ENCODE assay signal across 1 cellular context in the genomic region with DNA sequence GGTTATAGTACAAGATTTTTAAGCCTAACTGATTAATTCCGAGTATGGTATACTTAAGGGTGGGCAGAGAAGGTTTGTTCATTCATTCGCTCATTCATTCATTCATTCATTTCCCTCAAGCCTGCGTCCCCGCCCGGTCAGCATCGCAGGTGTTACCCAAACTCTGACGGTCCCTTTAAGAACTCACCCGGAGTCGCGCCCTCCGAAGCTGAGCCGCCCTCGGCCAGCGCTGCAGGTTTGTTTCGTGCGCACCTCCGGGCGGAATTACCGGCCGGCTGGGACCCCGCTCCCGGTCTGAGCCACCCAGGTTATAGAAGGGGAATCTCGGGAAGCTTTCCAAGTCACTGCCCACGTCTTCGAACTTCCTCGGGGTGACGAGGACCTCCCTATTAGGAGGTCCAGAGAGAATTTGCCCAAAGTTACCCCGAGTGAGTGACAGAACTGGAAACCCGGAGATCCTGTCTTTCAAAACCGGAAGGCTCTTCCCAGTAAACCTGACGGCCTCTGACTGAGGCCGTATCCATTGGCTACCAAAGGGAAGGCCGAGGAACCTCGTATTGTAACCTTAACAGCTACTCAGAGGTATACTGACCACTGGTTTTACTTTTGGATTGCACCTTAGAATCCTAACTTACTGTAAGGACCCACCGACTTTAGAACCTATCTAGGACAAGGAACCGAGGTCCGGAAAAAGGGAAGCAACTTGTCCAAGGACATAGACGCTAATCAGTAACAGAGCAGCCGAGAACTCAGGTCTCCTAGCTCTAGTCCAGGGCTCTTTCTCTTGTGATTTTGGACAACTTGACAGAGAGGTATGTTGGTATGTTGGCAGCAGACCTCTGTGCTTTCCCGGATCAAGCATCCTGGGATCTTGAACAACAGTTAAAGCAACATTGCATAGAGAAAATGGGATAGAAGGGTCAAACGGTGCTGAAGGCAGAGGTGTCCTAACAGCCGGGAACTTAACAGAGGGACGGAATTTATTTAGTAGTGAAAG.
TF ChIP-seq lines count a peak whose summit lies in the region.

No MANE protein-coding gene starts in this region.

TF ChIP-seq in HepG2, 621 proteins besides CTCF, POLR2A, EP300 and RAD21 (continued from another document and continues in another):
- no peak for TF ChIP-seq ZNF136 (CRISPR knock-in tag; IDR thresholded peaks at IDR 0.05; ENCODE audit: low read depth)
- TF ChIP-seq, protein P1, sequence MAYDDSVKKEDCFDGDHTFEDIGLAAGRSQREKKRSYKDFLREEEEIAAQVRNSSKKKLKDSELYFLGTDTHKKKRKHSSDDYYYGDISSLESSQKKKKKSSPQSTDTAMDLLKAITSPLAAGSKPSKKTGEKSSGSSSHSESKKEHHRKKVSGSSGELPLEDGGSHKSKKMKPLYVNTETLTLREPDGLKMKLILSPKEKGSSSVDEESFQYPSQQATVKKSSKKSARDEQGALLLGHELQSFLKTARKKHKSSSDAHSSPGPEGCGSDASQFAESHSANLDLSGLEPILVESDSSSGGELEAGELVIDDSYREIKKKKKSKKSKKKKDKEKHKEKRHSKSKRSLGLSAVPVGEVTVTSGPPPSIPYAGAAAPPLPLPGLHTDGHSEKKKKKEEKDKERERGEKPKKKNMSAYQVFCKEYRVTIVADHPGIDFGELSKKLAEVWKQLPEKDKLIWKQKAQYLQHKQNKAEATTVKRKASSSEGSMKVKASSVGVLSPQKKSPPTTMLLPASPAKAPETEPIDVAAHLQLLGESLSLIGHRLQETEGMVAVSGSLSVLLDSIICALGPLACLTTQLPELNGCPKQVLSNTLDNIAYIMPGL (CRISPR knock-in tag; IDR thresholded peaks at IDR 0.05; ENCODE audit: borderline replicate concordance in 1 of 2, low read depth in 1 of 2): no peak
- TF ChIP-seq ZBTB7B (CRISPR knock-in tag; IDR thresholded peaks at IDR 0.05): peak; percentile 22; the same call in 1 of the 2 replicates
- TF ChIP-seq ZNF782 (CRISPR knock-in tag; IDR thresholded peaks at IDR 0.05; ENCODE audit: borderline replicate concordance): no peak
- no peak for TF ChIP-seq SMC3 (IDR thresholded peaks at IDR 0.05; ENCODE audit: low read length)
- TF ChIP-seq NFRKB (IDR thresholded peaks at IDR 0.05): no peak
- TF ChIP-seq ZNF263 (CRISPR knock-in tag; IDR thresholded peaks at IDR 0.05): no peak
- TF ChIP-seq ZNF253 (CRISPR knock-in tag; IDR thresholded peaks at IDR 0.05; ENCODE audit: borderline replicate concordance): no peak
- TF ChIP-seq GATAD2A (CRISPR knock-in tag; IDR thresholded peaks at IDR 0.05): peak; percentile 10; the same call in 1 of the 2 replicates
- peak; percentile 81 for TF ChIP-seq HNRNPLL (IDR thresholded peaks at IDR 0.05; ENCODE audit: low read depth, low read length, poor library complexity, severe bottlenecking)
- no peak for TF ChIP-seq CHCHD3 (CRISPR knock-in tag; IDR thresholded peaks at IDR 0.05)
- TF ChIP-seq NR3C1 (CRISPR knock-in tag; IDR thresholded peaks at IDR 0.05): no peak
- TF ChIP-seq FOXJ3 (CRISPR knock-in tag; IDR thresholded peaks at IDR 0.05; ENCODE audit: borderline replicate concordance): no peak
- TF ChIP-seq, protein P2, sequence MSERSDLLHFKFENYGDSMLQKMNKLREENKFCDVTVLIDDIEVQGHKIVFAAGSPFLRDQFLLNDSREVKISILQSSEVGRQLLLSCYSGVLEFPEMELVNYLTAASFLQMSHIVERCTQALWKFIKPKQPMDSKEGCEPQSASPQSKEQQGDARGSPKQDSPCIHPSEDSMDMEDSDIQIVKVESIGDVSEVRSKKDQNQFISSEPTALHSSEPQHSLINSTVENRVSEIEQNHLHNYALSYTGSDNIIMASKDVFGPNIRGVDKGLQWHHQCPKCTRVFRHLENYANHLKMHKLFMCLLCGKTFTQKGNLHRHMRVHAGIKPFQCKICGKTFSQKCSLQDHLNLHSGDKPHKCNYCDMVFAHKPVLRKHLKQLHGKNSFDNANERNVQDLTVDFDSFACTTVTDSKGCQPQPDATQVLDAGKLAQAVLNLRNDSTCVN (CRISPR knock-in tag; IDR thresholded peaks at IDR 0.05; ENCODE audit: borderline replicate concordance): 0 out of 2 replicates have a peak, but pooled peaks have one; percentile 23
- TF ChIP-seq ZNF451 (CRISPR knock-in tag; IDR thresholded peaks at IDR 0.05): no peak
- TF ChIP-seq ZNF274 (CRISPR knock-in tag; IDR thresholded peaks at IDR 0.05): no peak
- TF ChIP-seq YEATS4 (CRISPR knock-in tag; IDR thresholded peaks at IDR 0.05; ENCODE audit: borderline replicate concordance): peak; percentile 23
- no peak for TF ChIP-seq MATR3 (CRISPR knock-in tag; IDR thresholded peaks at IDR 0.05)
- TF ChIP-seq NKX3-1 (CRISPR knock-in tag; IDR thresholded peaks at IDR 0.05): no peak
- no peak for TF ChIP-seq NONO (IDR thresholded peaks at IDR 0.05)
- TF ChIP-seq NONO (CRISPR knock-in tag; conservative IDR thresholded peaks at IDR 0.05): peak; percentile 54; the same call in 1 of the 2 replicates
- TF ChIP-seq ZBTB8A (CRISPR knock-in tag; IDR thresholded peaks at IDR 0.05; ENCODE audit: borderline replicate concordance, low read depth): no peak
- TF ChIP-seq CHD4 (IDR thresholded peaks at IDR 0.05; ENCODE audit: borderline replicate concordance, low read length): no peak
- TF ChIP-seq ZBTB3 (CRISPR knock-in tag; IDR thresholded peaks at IDR 0.05; ENCODE audit: borderline replicate concordance, low read depth): no peak
- TF ChIP-seq, protein P3, sequence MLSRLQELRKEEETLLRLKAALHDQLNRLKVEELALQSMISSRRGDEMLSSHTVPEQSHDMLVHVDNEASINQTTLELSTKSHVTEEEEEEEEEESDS (CRISPR knock-in tag; IDR thresholded peaks at IDR 0.05; ENCODE audit: borderline replicate concordance): no peak
- TF ChIP-seq PPARG (CRISPR knock-in tag; conservative IDR thresholded peaks at IDR 0.05): no peak
- no peak for TF ChIP-seq ZKSCAN5 (CRISPR knock-in tag; IDR thresholded peaks at IDR 0.05)
- TF ChIP-seq SP4 (CRISPR knock-in tag; IDR thresholded peaks at IDR 0.05): peak; percentile 36; the same call in 1 of the 2 replicates
- TF ChIP-seq, protein P4, sequence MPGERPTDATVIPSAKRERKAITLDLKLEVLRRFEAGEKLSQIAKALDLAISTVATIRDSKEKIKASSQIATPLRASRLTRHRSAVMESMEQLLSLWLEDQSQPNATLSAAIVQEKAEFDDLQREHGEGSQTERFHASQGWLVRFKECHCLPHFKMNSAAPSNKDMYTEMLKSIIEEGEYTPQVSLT (CRISPR knock-in tag; IDR thresholded peaks at IDR 0.05; ENCODE audit: borderline replicate concordance, low read depth): no peak
- TF ChIP-seq EED (CRISPR knock-in tag; IDR thresholded peaks at IDR 0.05): no peak
- TF ChIP-seq, protein P5, sequence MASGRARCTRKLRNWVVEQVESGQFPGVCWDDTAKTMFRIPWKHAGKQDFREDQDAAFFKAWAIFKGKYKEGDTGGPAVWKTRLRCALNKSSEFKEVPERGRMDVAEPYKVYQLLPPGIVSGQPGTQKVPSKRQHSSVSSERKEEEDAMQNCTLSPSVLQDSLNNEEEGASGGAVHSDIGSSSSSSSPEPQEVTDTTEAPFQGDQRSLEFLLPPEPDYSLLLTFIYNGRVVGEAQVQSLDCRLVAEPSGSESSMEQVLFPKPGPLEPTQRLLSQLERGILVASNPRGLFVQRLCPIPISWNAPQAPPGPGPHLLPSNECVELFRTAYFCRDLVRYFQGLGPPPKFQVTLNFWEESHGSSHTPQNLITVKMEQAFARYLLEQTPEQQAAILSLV (CRISPR knock-in tag; IDR thresholded peaks at IDR 0.05; ENCODE audit: borderline replicate concordance): no peak
- TF ChIP-seq HDAC1 (CRISPR knock-in tag; IDR thresholded peaks at IDR 0.05): peak; percentile 20; the same call in 1 of the 2 replicates
- no peak for TF ChIP-seq PAX8 (CRISPR knock-in tag; IDR thresholded peaks at IDR 0.05; ENCODE audit: borderline replicate concordance)
- no peak for TF ChIP-seq ZNF781 (CRISPR knock-in tag; IDR thresholded peaks at IDR 0.05; ENCODE audit: borderline replicate concordance, not compliant biosample characterization)
- TF ChIP-seq, protein P6, sequence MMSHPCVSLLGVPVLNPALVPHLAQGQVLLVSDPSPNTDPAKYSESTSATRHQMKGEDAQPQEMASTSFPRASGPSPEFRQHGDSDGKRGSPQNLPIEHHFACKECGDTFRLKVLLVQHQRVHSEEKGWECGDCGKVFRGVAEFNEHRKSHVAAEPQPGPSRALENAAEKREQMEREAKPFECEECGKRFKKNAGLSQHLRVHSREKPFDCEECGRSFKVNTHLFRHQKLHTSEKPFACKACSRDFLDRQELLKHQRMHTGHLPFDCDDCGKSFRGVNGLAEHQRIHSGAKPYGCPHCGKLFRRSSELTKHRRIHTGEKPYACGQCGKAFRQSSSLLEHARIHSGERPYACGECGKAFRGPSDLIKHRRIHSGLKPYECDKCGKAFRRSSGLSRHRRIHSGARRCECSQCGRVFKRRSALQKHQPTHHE (CRISPR knock-in tag; IDR thresholded peaks at IDR 0.05; ENCODE audit: borderline replicate concordance): no peak
- TF ChIP-seq NR2F1 (CRISPR knock-in tag; IDR thresholded peaks at IDR 0.05): no peak
- peak; percentile 5; the same call in 1 of the 2 replicates for TF ChIP-seq NR2C2 (CRISPR knock-in tag; IDR thresholded peaks at IDR 0.05; ENCODE audit: borderline replicate concordance)
- TF ChIP-seq, protein P7, sequence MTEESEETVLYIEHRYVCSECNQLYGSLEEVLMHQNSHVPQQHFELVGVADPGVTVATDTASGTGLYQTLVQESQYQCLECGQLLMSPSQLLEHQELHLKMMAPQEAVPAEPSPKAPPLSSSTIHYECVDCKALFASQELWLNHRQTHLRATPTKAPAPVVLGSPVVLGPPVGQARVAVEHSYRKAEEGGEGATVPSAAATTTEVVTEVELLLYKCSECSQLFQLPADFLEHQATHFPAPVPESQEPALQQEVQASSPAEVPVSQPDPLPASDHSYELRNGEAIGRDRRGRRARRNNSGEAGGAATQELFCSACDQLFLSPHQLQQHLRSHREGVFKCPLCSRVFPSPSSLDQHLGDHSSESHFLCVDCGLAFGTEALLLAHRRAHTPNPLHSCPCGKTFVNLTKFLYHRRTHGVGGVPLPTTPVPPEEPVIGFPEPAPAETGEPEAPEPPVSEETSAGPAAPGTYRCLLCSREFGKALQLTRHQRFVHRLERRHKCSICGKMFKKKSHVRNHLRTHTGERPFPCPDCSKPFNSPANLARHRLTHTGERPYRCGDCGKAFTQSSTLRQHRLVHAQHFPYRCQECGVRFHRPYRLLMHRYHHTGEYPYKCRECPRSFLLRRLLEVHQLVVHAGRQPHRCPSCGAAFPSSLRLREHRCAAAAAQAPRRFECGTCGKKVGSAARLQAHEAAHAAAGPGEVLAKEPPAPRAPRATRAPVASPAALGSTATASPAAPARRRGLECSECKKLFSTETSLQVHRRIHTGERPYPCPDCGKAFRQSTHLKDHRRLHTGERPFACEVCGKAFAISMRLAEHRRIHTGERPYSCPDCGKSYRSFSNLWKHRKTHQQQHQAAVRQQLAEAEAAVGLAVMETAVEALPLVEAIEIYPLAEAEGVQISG (CRISPR knock-in tag; IDR thresholded peaks at IDR 0.05): peak; percentile 15; the same call in 1 of the 2 replicates
- no peak for TF ChIP-seq ZNF282 (IDR thresholded peaks at IDR 0.05; ENCODE audit: partially characterized antibody)
- no peak for TF ChIP-seq ZNF567 (CRISPR knock-in tag; IDR thresholded peaks at IDR 0.05; ENCODE audit: borderline replicate concordance)
- no peak for TF ChIP-seq ZNF547 (CRISPR knock-in tag; IDR thresholded peaks at IDR 0.05)
- no peak for TF ChIP-seq ZNF556 (CRISPR knock-in tag; IDR thresholded peaks at IDR 0.05; ENCODE audit: borderline replicate concordance)
- no peak for TF ChIP-seq HIVEP1 (CRISPR knock-in tag; IDR thresholded peaks at IDR 0.05)
- 0 out of 2 replicates have a peak, but pooled peaks have one; percentile 48 for TF ChIP-seq KLF12 (CRISPR knock-in tag; IDR thresholded peaks at IDR 0.05; ENCODE audit: borderline replicate concordance)
- no peak for TF ChIP-seq ZNF10 (CRISPR knock-in tag; IDR thresholded peaks at IDR 0.05; ENCODE audit: borderline replicate concordance, low read depth)
- TF ChIP-seq, protein P8, sequence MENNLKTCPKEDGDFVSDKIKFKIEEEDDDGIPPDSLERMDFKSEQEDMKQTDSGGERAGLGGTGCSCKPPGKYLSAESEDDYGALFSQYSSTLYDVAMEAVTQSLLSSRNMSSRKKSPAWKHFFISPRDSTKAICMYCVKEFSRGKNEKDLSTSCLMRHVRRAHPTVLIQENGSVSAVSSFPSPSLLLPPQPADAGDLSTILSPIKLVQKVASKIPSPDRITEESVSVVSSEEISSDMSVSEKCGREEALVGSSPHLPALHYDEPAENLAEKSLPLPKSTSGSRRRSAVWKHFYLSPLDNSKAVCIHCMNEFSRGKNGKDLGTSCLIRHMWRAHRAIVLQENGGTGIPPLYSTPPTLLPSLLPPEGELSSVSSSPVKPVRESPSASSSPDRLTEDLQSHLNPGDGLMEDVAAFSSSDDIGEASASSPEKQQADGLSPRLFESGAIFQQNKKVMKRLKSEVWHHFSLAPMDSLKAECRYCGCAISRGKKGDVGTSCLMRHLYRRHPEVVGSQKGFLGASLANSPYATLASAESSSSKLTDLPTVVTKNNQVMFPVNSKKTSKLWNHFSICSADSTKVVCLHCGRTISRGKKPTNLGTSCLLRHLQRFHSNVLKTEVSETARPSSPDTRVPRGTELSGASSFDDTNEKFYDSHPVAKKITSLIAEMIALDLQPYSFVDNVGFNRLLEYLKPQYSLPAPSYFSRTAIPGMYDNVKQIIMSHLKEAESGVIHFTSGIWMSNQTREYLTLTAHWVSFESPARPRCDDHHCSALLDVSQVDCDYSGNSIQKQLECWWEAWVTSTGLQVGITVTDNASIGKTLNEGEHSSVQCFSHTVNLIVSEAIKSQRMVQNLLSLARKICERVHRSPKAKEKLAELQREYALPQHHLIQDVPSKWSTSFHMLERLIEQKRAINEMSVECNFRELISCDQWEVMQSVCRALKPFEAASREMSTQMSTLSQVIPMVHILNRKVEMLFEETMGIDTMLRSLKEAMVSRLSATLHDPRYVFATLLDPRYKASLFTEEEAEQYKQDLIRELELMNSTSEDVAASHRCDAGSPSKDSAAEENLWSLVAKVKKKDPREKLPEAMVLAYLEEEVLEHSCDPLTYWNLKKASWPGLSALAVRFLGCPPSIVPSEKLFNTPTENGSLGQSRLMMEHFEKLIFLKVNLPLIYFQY (CRISPR knock-in tag; IDR thresholded peaks at IDR 0.05; ENCODE audit: borderline replicate concordance): 0 out of 2 replicates have a peak, but pooled peaks have one; percentile 13
- TF ChIP-seq RORA (CRISPR knock-in tag; IDR thresholded peaks at IDR 0.05): no peak
- TF ChIP-seq ZNF260 (CRISPR knock-in tag; IDR thresholded peaks at IDR 0.05; ENCODE audit: borderline replicate concordance, low read depth): no peak
- no peak for TF ChIP-seq NFIB (CRISPR knock-in tag; IDR thresholded peaks at IDR 0.05; ENCODE audit: borderline replicate concordance)
- TF ChIP-seq AGO2 (optimal IDR thresholded peaks at IDR 0.05; ENCODE audit: low read depth, low read length): no peak
- no peak for TF ChIP-seq SMAD1 (CRISPR knock-in tag; IDR thresholded peaks at IDR 0.05; ENCODE audit: borderline replicate concordance, low read depth)
- TF ChIP-seq CHD2 (IDR thresholded peaks at IDR 0.05; ENCODE audit: low read depth, low read length): no peak
- TF ChIP-seq, protein P9, sequence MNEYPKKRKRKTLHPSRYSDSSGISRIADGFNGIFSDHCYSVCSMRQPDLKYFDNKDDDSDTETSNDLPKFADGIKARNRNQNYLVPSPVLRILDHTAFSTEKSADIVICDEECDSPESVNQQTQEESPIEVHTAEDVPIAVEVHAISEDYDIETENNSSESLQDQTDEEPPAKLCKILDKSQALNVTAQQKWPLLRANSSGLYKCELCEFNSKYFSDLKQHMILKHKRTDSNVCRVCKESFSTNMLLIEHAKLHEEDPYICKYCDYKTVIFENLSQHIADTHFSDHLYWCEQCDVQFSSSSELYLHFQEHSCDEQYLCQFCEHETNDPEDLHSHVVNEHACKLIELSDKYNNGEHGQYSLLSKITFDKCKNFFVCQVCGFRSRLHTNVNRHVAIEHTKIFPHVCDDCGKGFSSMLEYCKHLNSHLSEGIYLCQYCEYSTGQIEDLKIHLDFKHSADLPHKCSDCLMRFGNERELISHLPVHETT (CRISPR knock-in tag; conservative IDR thresholded peaks at IDR 0.05): peak; percentile 37; the same call in 1 of the 2 replicates
